In genomic region chr12:117395766-117396165, GRCh38 we compare ENCODE assay signal across 36 cellular contexts. TPM values are rescaled to one million over a fixed set of nuclear protein-coding genes. Genes with fewer than 3 reads are reported as not detected.
"Had no signal": no experiment of that assay in that cellular context is flagged by ENCODE, and none has a peak within 500 bp of the region (broad histone marks: within the 10 kb centered on the region; RNA-seq: fewer than 3 reads in every experiment).

No MANE protein-coding gene starts in this region.

- DNase-seq: activated effector memory CD4-positive, alpha-beta T cell treated with anti-CD3 and anti-CD28 coated beads, Interleukin-2, amount 50 U/mL, for 16 hours; activated effector memory CD4-positive, alpha-beta T cell treated with Interleukin-2 at 50 U/mL for 16 hours; activated gamma-delta T cell; activated gamma-delta T cell treated with Interleukin-2 at 50 U/mL for 16 hours; activated naive CD4-positive, alpha-beta T cell; activated naive CD4-positive, alpha-beta T cell treated with anti-CD3 and anti-CD28 coated beads for 36 hours; activated naive CD4-positive, alpha-beta T cell treated with anti-CD3 and anti-CD28 coated beads, Interleukin-2, amount 10 ng/mL, durations not matched to agents 7 days and 5 days; activated naive CD4-positive, alpha-beta T cell treated with anti-CD3 and anti-CD28 coated beads, Interleukin-2, amount 50 U/mL, for 16 hours; activated naive CD4-positive, alpha-beta T cell treated with Interleukin-2 at 50 U/mL for 16 hours; activated naive CD8-positive, alpha-beta T cell treated with anti-CD3 and anti-CD28 coated beads for 36 hours; activated naive CD8-positive, alpha-beta T cell treated with anti-CD3 and anti-CD28 coated beads, Interleukin-2, amount 10 ng/mL, durations not matched to agents 7 days and 5 days; activated naive CD8-positive, alpha-beta T cell treated with anti-CD3 and anti-CD28 coated beads, Interleukin-2, amount 50 U/mL, for 24 hours; activated T-cell treated with anti-CD3 and anti-CD28 coated beads, Interleukin-2, amount 50 U/mL, for 24 hours; activated T-cell treated with anti-CD3 and anti-CD28 coated beads, Interleukin-2, amount 50 U/mL, for 4 hours; activated T-cell treated with anti-CD3 and anti-CD28 coated beads, Interleukin-2, amount 50 U/mL, for 48 hours; activated T-cell treated with anti-CD3 and anti-CD28 coated beads, Interleukin-2, amount 50 U/mL, for 72 hours; adrenal gland; amniotic stem cell; amygdala; anterior cingulate cortex; aorta; body of pancreas; brain microvascular endothelial cell; caudate nucleus; central memory CD4-positive, alpha-beta T cell; cerebellar nuclear complex had no signal

- FAIRE-seq: astrocyte, bronchial epithelial cell had no signal

- H3K9me3 ChIP-seq: adrenal gland, ascending aorta, body of pancreas, breast epithelium had no signal

- H3K4me3 ChIP-seq: adrenal gland, ascending aorta, body of pancreas, breast epithelium, cardiac muscle cell had no signal

- H3K27ac ChIP-seq: adrenal gland, ascending aorta, body of pancreas, brain microvascular endothelial cell, breast epithelium, cardiac muscle cell had no signal

- ATAC-seq: activated naive CD4-positive, alpha-beta T cell treated with anti-CD3 and anti-CD28 coated beads, Interleukin-2, amount 50 U/mL, for 72 hours; activated naive CD8-positive, alpha-beta T cell treated with anti-CD3 and anti-CD28 coated beads, Interleukin-2, amount 50 U/mL, for 24 hours; activated T-cell treated with anti-CD3 and anti-CD28 coated beads, Interleukin-2, amount 50 U/mL, for 4 hours; activated T-cell treated with anti-CD3 and anti-CD28 coated beads, Interleukin-2, amount 50 U/mL, for 72 hours; activated T-helper 17 cell treated with anti-CD3 and anti-CD28 coated beads, Interleukin-2, amount 50 U/mL, for 72 hours; body of pancreas had no signal

- H3K4me1 ChIP-seq: adrenal gland, ascending aorta, body of pancreas, breast epithelium had no signal

- H3K27me3 ChIP-seq: ascending aorta, body of pancreas, brain microvascular endothelial cell, breast epithelium, cardiac muscle cell had no signal

- H3K36me3 ChIP-seq: adrenal gland, ascending aorta, brain microvascular endothelial cell, breast epithelium, cardiac muscle cell had no signal

RNA-seq across cellular contexts. Expression of gene NOS1, which starts 34.3 kb away (rescaled TPM):
- total RNA-seq: activated naive CD8-positive, alpha-beta T cell treated with anti-CD3 and anti-CD28 coated beads for 36 hours; activated naive CD8-positive, alpha-beta T cell treated with anti-CD3 and anti-CD28 coated beads, Interleukin-2, amount 10 ng/mL, durations not matched to agents 7 days and 5 days; activated T-cell treated with anti-CD3 and anti-CD28 coated beads, Interleukin-2, amount 50 U/mL, for 72 hours; activated T-helper 1 cell treated with anti-CD3 and anti-CD28 coated beads, Interleukin-12 subunit alpha, Interleukin-12 subunit beta, Interleukin-2, Interleukin-4 antibody, amounts not matched to agents 30 ng/mL and 10 ng/mL and 1 ng/mL, durations not matched to agents 14 hours and 24 hours and 36 hours; activated T-helper 2 cell treated with anti-CD3 and anti-CD28 coated beads, Interferon-gamma antibody, Interleukin-2, Interleukin-4, amounts not matched to agents 10 μg/mL and 5 μg/mL and 100 μg/mL, durations not matched to agents 14 hours and 24 hours and 36 hours; cardiac muscle cell; chondrocyte had no signal
- polyA plus RNA-seq: cardiac muscle cell had no signal
